1 cellular context compared by ENCODE assay signal in genomic region chr9:81984911-81985310, GRCh38.
TF ChIP-seq lines count a peak whose summit lies in the region.

No MANE protein-coding gene starts in this region.

TF ChIP-seq in IMR-90, 13 proteins besides CTCF, POLR2A, EP300 and RAD21 (continued from another document):
- no peak for TF ChIP-seq ELK1 (IDR thresholded peaks at IDR 0.05; ENCODE audit: borderline replicate concordance, low read depth, low read length)
- TF ChIP-seq SMC3 (IDR thresholded peaks at IDR 0.05; ENCODE audit: low read depth, low read length): no peak
- TF ChIP-seq RFX5 (IDR thresholded peaks at IDR 0.05; ENCODE audit: low read depth, low read length): no peak
- no peak for TF ChIP-seq CEBPB (IDR thresholded peaks at IDR 0.05; ENCODE audit: low read depth, low read length)
- TF ChIP-seq USF2 (IDR thresholded peaks at IDR 0.05; ENCODE audit: low read depth, low read length): no peak
- no peak for TF ChIP-seq MAZ (IDR thresholded peaks at IDR 0.05; ENCODE audit: borderline replicate concordance, low read depth, low read length)
- no peak for TF ChIP-seq RCOR1 (IDR thresholded peaks at IDR 0.05; ENCODE audit: insufficient replicate concordance, low read length)
- no peak for TF ChIP-seq FOS (IDR thresholded peaks at IDR 0.05; ENCODE audit: low read depth, low read length)
- TF ChIP-seq MAFK (IDR thresholded peaks at IDR 0.05; ENCODE audit: low read depth, low read length): no peak
- TF ChIP-seq NFE2L2 (IDR thresholded peaks at IDR 0.05; ENCODE audit: low read depth, low read length): no peak
